ENCODE assay signal across 28 cellular contexts in the genomic region with DNA sequence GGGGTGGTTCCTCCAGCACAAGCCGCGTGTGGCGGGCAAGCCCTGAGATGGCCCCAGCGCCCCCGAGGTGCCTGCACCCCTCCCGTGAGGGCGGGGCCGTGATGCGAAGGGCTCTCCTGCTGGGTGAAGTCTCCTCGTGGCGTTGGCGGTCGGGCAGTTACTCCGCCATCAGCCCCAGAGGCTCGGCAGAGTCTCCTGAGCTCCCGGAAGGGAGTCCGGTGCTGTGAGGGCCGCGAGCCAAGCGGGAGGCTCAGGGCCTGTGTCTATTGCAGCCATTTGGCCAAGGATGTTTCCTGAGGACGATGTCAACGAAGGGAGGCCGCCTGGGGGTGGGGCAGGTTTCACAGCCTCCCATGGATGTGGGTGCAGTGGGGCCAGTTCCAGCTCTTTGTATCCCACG.
DNase-seq lines count a peak whose midpoint lies in the region; ATAC-seq and TF ChIP-seq lines count a peak whose summit lies in the region.
"Had no signal": no experiment of that assay in that cellular context is flagged by ENCODE, and none has a peak within 500 bp of the region (broad histone marks: within the 10 kb centered on the region; RNA-seq: fewer than 3 reads in every experiment).

No MANE protein-coding gene starts in this region.

- no peak overlapping the region for H3K27ac Mint-ChIP-seq in activated CD8-positive, alpha-beta T cell treated with anti-CD3 and anti-CD28 coated beads for 36 hours
- H3K27ac Mint-ChIP-seq: activated CD8-positive, alpha-beta T cell treated with anti-CD3 and anti-CD28 coated beads, Interleukin-2, amount 10 ng/mL, durations not matched to agents 7 days and 5 days; natural killer cell treated with Interleukin-12 subunit alpha and Interleukin-12 subunit beta and Interleukin-15 and Interleukin-18, amount 100 ng/mL, for 72 hours; stimulated activated effector memory CD8-positive, alpha-beta T cell treated with anti-CD3 and anti-CD28 coated beads, Interleukin-12 subunit alpha, Interleukin-12 subunit beta, amount 100 ng/mL, for 72 hours; T-helper 2 cell treated with Interferon-gamma antibody and Interleukin-4, amounts not matched to agents 5 μg/mL and 100 μg/mL, for 36 hours had no signal

- H3K4ac ChIP-seq in neuronal stem cell (ENCODE audit: low read length) (no peak overlapping the region), trophoblast cell (ENCODE audit: low read depth, low read length) (no peak overlapping the region)

- POLR2A ChIA-PET in activated CD8-positive, alpha-beta T cell treated with anti-CD3 and anti-CD28 coated beads for 36 hours (lab: Charles Lee): no interaction called here

- H4K8ac ChIP-seq in neuronal stem cell (ENCODE audit: low read depth, low read length) (no peak overlapping the region), trophoblast cell (ENCODE audit: low read depth, low read length) (no peak overlapping the region)

- H4K91ac ChIP-seq in neuronal stem cell (ENCODE audit: low read depth, low read length, poor library complexity) (no peak overlapping the region), trophoblast cell (ENCODE audit: low read depth, low read length) (no peak overlapping the region)

- H3K9me3 ChIP-seq in MG63 (no peaks in the 10 kb centered on the region), neuronal stem cell (replicated peaks in 1 of 2; ENCODE audit: control insufficient read depth in 2 of 2, insufficient read depth in 1 of 2, low read depth in 1 of 2, low read length in 2 of 2) (peaks cover 0 to 2% of the 10 kb centered on the region in 2 donors), trophoblast cell (ENCODE audit: insufficient read depth, low read depth, low read length) (peaks cover 6% of the 10 kb centered on the region)
- H3K9me3 ChIP-seq: gastroesophageal sphincter, mucosa of descending colon, upper lobe of left lung had no signal

- H3K4me3 ChIP-seq in MG63 (no peak overlapping the region), neuronal stem cell (ENCODE audit: low read length in 2 of 2) (no peak overlapping the region), trophoblast cell (ENCODE audit: low read depth, low read length) (no peak overlapping the region)
- H3K4me3 ChIP-seq: gastroesophageal sphincter, lung, mucosa of descending colon, PC-9, upper lobe of left lung had no signal

- H3K4me1 ChIP-seq in neuronal stem cell (ENCODE audit: control insufficient read depth in 2 of 2, insufficient read depth in 1 of 2, low read depth in 1 of 2, low read length in 2 of 2): peaks cover 2 to 7% of the 10 kb centered on the region in 2 donors
- no peaks in the 10 kb centered on the region for H3K4me1 ChIP-seq in trophoblast cell (ENCODE audit: control insufficient read depth in 1 of 2, insufficient read depth in 2 of 2, low read length in 2 of 2)
- H3K4me1 ChIP-seq: gastroesophageal sphincter, upper lobe of left lung had no signal

- H3K23ac ChIP-seq in neuronal stem cell (ENCODE audit: low read depth, low read length, poor library complexity) (peak overlapping the region; percentile 73), trophoblast cell (ENCODE audit: low read length) (no peak overlapping the region)

- H3K4me1 Mint-ChIP-seq in activated CD8-positive, alpha-beta T cell treated with anti-CD3 and anti-CD28 coated beads for 36 hours (ENCODE audit: low read depth): no peaks in the 10 kb centered on the region
- H3K4me1 Mint-ChIP-seq: CD8-positive, alpha-beta memory T cell; stimulated activated effector memory CD8-positive, alpha-beta T cell treated with anti-CD3 and anti-CD28 coated beads, Interleukin-12 subunit alpha, Interleukin-12 subunit beta, amount 100 ng/mL, for 72 hours had no signal

- H2BK15ac ChIP-seq in neuronal stem cell (ENCODE audit: low read length): peak overlapping the region; percentile 37

- H3K4me3 Mint-ChIP-seq in activated CD8-positive, alpha-beta T cell treated with anti-CD3 and anti-CD28 coated beads for 36 hours: no peak overlapping the region
- H3K4me3 Mint-ChIP-seq: activated CD8-positive, alpha-beta T cell treated with anti-CD3 and anti-CD28 coated beads, Interleukin-2, amount 10 ng/mL, durations not matched to agents 7 days and 5 days; CD8-positive, alpha-beta memory T cell; natural killer cell treated with Interleukin-12 subunit alpha and Interleukin-12 subunit beta and Interleukin-15 and Interleukin-18, amount 100 ng/mL, for 72 hours; stimulated activated effector memory CD8-positive, alpha-beta T cell treated with anti-CD3 and anti-CD28 coated beads, Interleukin-12 subunit alpha, Interleukin-12 subunit beta, amount 100 ng/mL, for 72 hours; T-helper 2 cell treated with Interferon-gamma antibody and Interleukin-4, amounts not matched to agents 5 μg/mL and 100 μg/mL, for 36 hours had no signal

- DNase-seq in Right ventricle myocardium inferior (ENCODE audit: missing footprints) (peak; percentile 68), left cardiac atrium (no peak), MG63 (peak; percentile 65), neuronal stem cell (ENCODE audit: low spot score) (no peak), trophoblast cell (no peak), globus pallidus (ENCODE audit: low spot score) (no peak)
- no peak for DNase-seq in activated CD8-positive, alpha-beta T cell treated with anti-CD3 and anti-CD28 coated beads for 36 hours
- DNase-seq: activated CD8-positive, alpha-beta T cell treated with anti-CD3 and anti-CD28 coated beads, Interleukin-2, amount 10 ng/mL, durations not matched to agents 7 days and 5 days; activated naive CD4-positive, alpha-beta T cell treated with anti-CD3 and anti-CD28 coated beads, Interleukin-2, amount 50 U/mL, for 16 hours; amniotic stem cell; CD8-positive, alpha-beta memory T cell; GDM1; hippocampal formation; NCI-H1105; NCI-H2081 treated with DMSO at 0.1 percent for 48 hours; NCI-H446 treated with DMSO at 0.1 percent for 48 hours; NK-92 treated with Interleukin-12 subunit alpha and Interleukin-12 subunit beta, amount 100 ng/mL, for 24 hours; PC-9; SHP77 treated with DMSO at 0.1 percent for 48 hours had no signal

- H3K9me3 Mint-ChIP-seq in activated CD8-positive, alpha-beta T cell treated with anti-CD3 and anti-CD28 coated beads for 36 hours: no peaks in the 10 kb centered on the region
- H3K9me3 Mint-ChIP-seq: CD8-positive, alpha-beta memory T cell; natural killer cell treated with Interleukin-12 subunit alpha and Interleukin-12 subunit beta and Interleukin-15 and Interleukin-18, amount 100 ng/mL, for 72 hours; stimulated activated effector memory CD8-positive, alpha-beta T cell treated with anti-CD3 and anti-CD28 coated beads, Interleukin-12 subunit alpha, Interleukin-12 subunit beta, amount 100 ng/mL, for 72 hours; T-helper 2 cell treated with Interferon-gamma antibody and Interleukin-4, amounts not matched to agents 5 μg/mL and 100 μg/mL, for 36 hours had no signal

- H3K4me2 ChIP-seq in neuronal stem cell (ENCODE audit: insufficient read depth, low read length, poor library complexity, severe bottlenecking) (no peak overlapping the region), trophoblast cell (ENCODE audit: low read length) (no peak overlapping the region)
- H3K4me2 ChIP-seq: PC-9 had no signal

- H3K9ac ChIP-seq in neuronal stem cell (ENCODE audit: low read depth, low read length, poor library complexity) (no peak overlapping the region), trophoblast cell (ENCODE audit: low read length) (no peak overlapping the region)

- H3K27ac ChIP-seq in neuronal stem cell (replicated peaks; ENCODE audit: low read length) (no peak overlapping the region), trophoblast cell (ENCODE audit: low read depth, low read length) (no peak overlapping the region)
- H3K27ac ChIP-seq: gastroesophageal sphincter, PC-9, upper lobe of left lung had no signal

- no CpG with 5 or more reads among the region's 24 CpGs for WGBS in neuronal stem cell (ENCODE audit: extremely low coverage in 2 of 2, insufficient read length in 2 of 2, insufficient replicate concordance in 1 of 2), 2 donors
- whole genome bisulfite sequencing in trophoblast cell (ENCODE audit: extremely low coverage, insufficient coverage, insufficient read length): no CpG with 5 or more reads among the region's 24 CpGs

- ATAC-seq in Right ventricle myocardium inferior (no peak), left cardiac atrium (no peak), SK-N-SH treated with all-trans-retinoic acid at 6 μM for 48 hours (peak; percentile 50)
- ATAC-seq in activated CD8-positive, alpha-beta T cell treated with anti-CD3 and anti-CD28 coated beads for 36 hours: no peak
- ATAC-seq: activated CD8-positive, alpha-beta T cell treated with anti-CD3 and anti-CD28 coated beads, Interleukin-2, amount 10 ng/mL, durations not matched to agents 7 days and 5 days; gastroesophageal sphincter; HCT116; mucosa of descending colon; natural killer cell treated with Interleukin-12 subunit alpha and Interleukin-12 subunit beta and Interleukin-15 and Interleukin-18, amount 100 ng/mL, for 72 hours; stimulated activated effector memory CD8-positive, alpha-beta T cell treated with anti-CD3 and anti-CD28 coated beads, Interleukin-12 subunit alpha, Interleukin-12 subunit beta, amount 100 ng/mL, for 72 hours had no signal

- H3K36me3 ChIP-seq in MG63 (no peaks in the 10 kb centered on the region), neuronal stem cell (replicated peaks in 1 of 2; ENCODE audit: control insufficient read depth in 2 of 2, insufficient read depth in 2 of 2, low read length in 2 of 2) (no peaks in the 10 kb centered on the region), trophoblast cell (ENCODE audit: control insufficient read depth in 1 of 2, insufficient read depth in 2 of 2, low read length in 2 of 2) (no peaks in the 10 kb centered on the region)
- H3K36me3 ChIP-seq: gastroesophageal sphincter, upper lobe of left lung had no signal

- no peak overlapping the region for H2BK5ac ChIP-seq in neuronal stem cell (ENCODE audit: low read length)
- H2BK5ac ChIP-seq in trophoblast cell (ENCODE audit: low read depth, low read length, poor library complexity): no peak overlapping the region

- no peaks in the 10 kb centered on the region for H3K36me3 Mint-ChIP-seq in activated CD8-positive, alpha-beta T cell treated with anti-CD3 and anti-CD28 coated beads for 36 hours (ENCODE audit: low read depth)
- H3K36me3 Mint-ChIP-seq: CD8-positive, alpha-beta memory T cell; natural killer cell treated with Interleukin-12 subunit alpha and Interleukin-12 subunit beta and Interleukin-15 and Interleukin-18, amount 100 ng/mL, for 72 hours; stimulated activated effector memory CD8-positive, alpha-beta T cell treated with anti-CD3 and anti-CD28 coated beads, Interleukin-12 subunit alpha, Interleukin-12 subunit beta, amount 100 ng/mL, for 72 hours had no signal

- peak overlapping the region; percentile 84 for H2AK5ac ChIP-seq in neuronal stem cell (ENCODE audit: low read depth, low read length)
- H2AK5ac ChIP-seq in trophoblast cell (ENCODE audit: low read length): no peak overlapping the region

- H2BK12ac ChIP-seq in neuronal stem cell (ENCODE audit: low read length) (no peak overlapping the region), trophoblast cell (ENCODE audit: low read length) (no peak overlapping the region)

- TF ChIP-seq CTCF in activated CD8-positive, alpha-beta T cell treated with anti-CD3 and anti-CD28 coated beads for 36 hours (IDR thresholded peaks at IDR 0.05): no peak

- no peaks in the 10 kb centered on the region for H3K79me2 ChIP-seq in trophoblast cell (ENCODE audit: control insufficient read depth, insufficient read depth, low read length, poor library complexity)

- H3K27me3 Mint-ChIP-seq in activated CD8-positive, alpha-beta T cell treated with anti-CD3 and anti-CD28 coated beads for 36 hours: peaks cover 4% of the 10 kb centered on the region

- H3K14ac ChIP-seq in neuronal stem cell (ENCODE audit: low read length): peak overlapping the region; percentile 94
- H3K14ac ChIP-seq in trophoblast cell (ENCODE audit: low read length): no peak overlapping the region

- H3K79me1 ChIP-seq in neuronal stem cell (ENCODE audit: low read depth, low read length) (peaks cover 5% of the 10 kb centered on the region), trophoblast cell (ENCODE audit: low read length) (no peaks in the 10 kb centered on the region)

- intact Hi-C loops in Right ventricle myocardium inferior (cut with DNase I): no loop called here
- intact Hi-C loops in left cardiac atrium (cut with DNase I): loop anchor here in 1 of 2 donors (10.0 kb wide), 1 partner anchor 253 kb away; no protein-coding TSS in a partner anchor
- intact Hi-C loops in activated CD8-positive, alpha-beta T cell treated with anti-CD3 and anti-CD28 coated beads for 36 hours (cut with micrococcal nuclease): no loop called here

- H2BK120ac ChIP-seq in neuronal stem cell (ENCODE audit: low read depth, low read length): no peak overlapping the region
- H2BK120ac ChIP-seq in trophoblast cell (ENCODE audit: insufficient read depth, low read length, poor library complexity): no peak overlapping the region

- peak overlapping the region; percentile 8 for H3K18ac ChIP-seq in neuronal stem cell (ENCODE audit: low read length)
- H3K18ac ChIP-seq in trophoblast cell (ENCODE audit: low read length): no peak overlapping the region

- H2AFZ ChIP-seq in neuronal stem cell (ENCODE audit: low read length) (no peak overlapping the region), trophoblast cell (ENCODE audit: insufficient read depth, low read length, poor library complexity) (no peak overlapping the region)
- H2AFZ ChIP-seq: PC-9 had no signal

- CTCF ChIA-PET in activated CD8-positive, alpha-beta T cell treated with anti-CD3 and anti-CD28 coated beads for 36 hours (lab: Charles Lee): no interaction called here

- no peak overlapping the region for H4K12ac ChIP-seq in trophoblast cell (ENCODE audit: low read depth, low read length)

- peaks cover 41% of the 10 kb centered on the region for H3K27me3 ChIP-seq in MG63
- peaks cover 0 to 61% (median 0%) of the 10 kb centered on the region in 3 experiments for H3K27me3 ChIP-seq in neuronal stem cell (ENCODE audit: control insufficient read depth in 3 of 3, insufficient read depth in 3 of 3, low read depth in 1 of 3, low read length in 3 of 3)
- no peaks in the 10 kb centered on the region for H3K27me3 ChIP-seq in trophoblast cell (ENCODE audit: insufficient read depth, low read length)
- H3K27me3 ChIP-seq: upper lobe of left lung had no signal

Comparison
In these comparisons a context has a peak if more than half of its experiments do, and no peak if none do; other contexts are left out.
1. DNase-seq: peak in Right ventricle myocardium inferior (single experiment) and MG63 (single experiment); none in left cardiac atrium (single experiment), neuronal stem cell (single experiment), trophoblast cell (0 of 2), activated CD8-positive, alpha-beta T cell treated with anti-CD3 and anti-CD28 coated beads for 36 hours (single experiment) and globus pallidus (single experiment).